8 cellular contexts compared by ENCODE assay signal in genomic region chr12:111407371-111408115, GRCh38. TPM values are rescaled to one million over a fixed set of nuclear protein-coding genes. Genes with fewer than 3 reads are reported as not detected.
A peak's percentile ranks its signal among the peaks of the same experiment; 100 is the strongest.
DNase-seq lines count a peak whose midpoint lies in the region; ATAC-seq and TF ChIP-seq lines count a peak whose summit lies in the region.

No MANE protein-coding gene starts in this region.

- no peaks in the 10 kb centered on the region for H3K9me3 Mint-ChIP-seq in Caco-2 (ENCODE audit: unreplicated experiment)

- H3K9me2 ChIP-seq in PC-3 (replicated peaks; ENCODE audit: low read length): no peaks in the 10 kb centered on the region

- H3K36me3 ChIP-seq in Caco-2 (ENCODE audit: control insufficient read depth, insufficient read depth, low read length): no peaks in the 10 kb centered on the region
- no peaks in the 10 kb centered on the region for H3K36me3 ChIP-seq in PC-3 (ENCODE audit: low read depth, low read length)
- H3K36me3 ChIP-seq in neuronal stem cell (replicated peaks in 1 of 2; ENCODE audit: control insufficient read depth in 2 of 2, insufficient read depth in 2 of 2, low read length in 2 of 2): no peaks in the 10 kb centered on the region

- H3F3A ChIP-seq in PC-3 (ENCODE audit: low read length, unreplicated experiment): no peaks in the 10 kb centered on the region

- H3K27me3 ChIP-seq in Caco-2 (replicated peaks; ENCODE audit: control insufficient read depth, insufficient read depth, low read length): no peaks in the 10 kb centered on the region
- no peaks in the 10 kb centered on the region for H3K27me3 ChIP-seq in PC-3 (ENCODE audit: low read length)
- peaks cover 0 to 9% (median 0%) of the 10 kb centered on the region in 3 experiments for H3K27me3 ChIP-seq in neuronal stem cell (ENCODE audit: control insufficient read depth in 3 of 3, insufficient read depth in 3 of 3, low read depth in 1 of 3, low read length in 3 of 3)

- H3K4me3 Mint-ChIP-seq in Caco-2 (ENCODE audit: unreplicated experiment): peak overlapping the region; percentile 80

- peak overlapping the region; percentile 98 for H3K4me2 ChIP-seq in PC-3 (ENCODE audit: low read length)
- H3K4me2 ChIP-seq in neuronal stem cell (ENCODE audit: insufficient read depth, low read length, poor library complexity, severe bottlenecking): no peak overlapping the region

- intact Hi-C loops in Caco-2 (cut with micrococcal nuclease; ENCODE audit: unreplicated experiment) (no loop called here), PC-3 (cut with micrococcal nuclease) (no loop called here)

- peak overlapping the region; percentile 29 for H3K23ac ChIP-seq in neuronal stem cell (ENCODE audit: low read depth, low read length, poor library complexity)

- no peaks in the 10 kb centered on the region for H3K27me3 Mint-ChIP-seq in Caco-2 (ENCODE audit: insufficient read depth, unreplicated experiment)

- H3K36me3 Mint-ChIP-seq in Caco-2 (ENCODE audit: insufficient read depth, unreplicated experiment): peaks cover 22% of the 10 kb centered on the region

- BruUV-seq in Caco-2 (replicated peaks; lab: Mats Ljungman, UMichigan): no TSS peak
- no TSS peak for BruUV-seq in PC-3 (replicated peaks; lab: Mats Ljungman, UMichigan)

- CTCF ChIA-PET in Caco-2 (lab: Charles Lee): interaction anchor here (0.6 kb wide), 1 partner anchor 20 kb away, joined by 4 read pairs; no protein-coding TSS in a partner anchor
- CTCF ChIA-PET in PC-3 (lab: Charles Lee): no interaction called here

- H3K9ac ChIP-seq in PC-3 (ENCODE audit: low read length): no peak overlapping the region; the same call in 1 of the 2 replicates
- peak overlapping the region; percentile 2 for H3K9ac ChIP-seq in neuronal stem cell (ENCODE audit: low read depth, low read length, poor library complexity)

- H3K79me1 ChIP-seq in neuronal stem cell (ENCODE audit: low read depth, low read length): peaks cover 4% of the 10 kb centered on the region

- no peak overlapping the region for H4K91ac ChIP-seq in neuronal stem cell (ENCODE audit: low read depth, low read length, poor library complexity)

- H2BK120ac ChIP-seq in neuronal stem cell (ENCODE audit: low read depth, low read length): no peak overlapping the region

- peaks cover 40% of the 10 kb centered on the region for H3K79me2 ChIP-seq in PC-3 (ENCODE audit: low read length)

- peak overlapping the region; percentile 93 for H2BK15ac ChIP-seq in neuronal stem cell (ENCODE audit: low read length)

- H4K8ac ChIP-seq in neuronal stem cell (ENCODE audit: low read depth, low read length): no peak overlapping the region

- peaks cover 14% of the 10 kb centered on the region for H3K4me1 ChIP-seq in Caco-2
- peaks cover 10% of the 10 kb centered on the region; the same call in 1 of the 2 replicates for H3K4me1 ChIP-seq in PC-3 (ENCODE audit: insufficient read depth, low read length)
- peaks cover 30 to 42% of the 10 kb centered on the region in 2 donors for H3K4me1 ChIP-seq in neuronal stem cell (ENCODE audit: control insufficient read depth in 2 of 2, insufficient read depth in 1 of 2, low read depth in 1 of 2, low read length in 2 of 2)

- H2AFZ ChIP-seq in PC-3 (ENCODE audit: low read length) (no peak overlapping the region), neuronal stem cell (ENCODE audit: low read length) (peak overlapping the region; percentile 93)

- H3K9me3 ChIP-seq in Caco-2 (no peaks in the 10 kb centered on the region), PC-3 (ENCODE audit: low read length) (no peaks in the 10 kb centered on the region), neuronal stem cell (replicated peaks in 1 of 2; ENCODE audit: control insufficient read depth in 2 of 2, insufficient read depth in 1 of 2, low read depth in 1 of 2, low read length in 2 of 2) (no peaks in the 10 kb centered on the region)

- peak overlapping the region; percentile 80 for H2AK5ac ChIP-seq in neuronal stem cell (ENCODE audit: low read depth, low read length)

- peaks cover 11% of the 10 kb centered on the region for H3K4me1 Mint-ChIP-seq in Caco-2 (ENCODE audit: low read depth, unreplicated experiment)

- ATAC-seq in PC-3 (no peak), GM18868 (IDR thresholded peaks at IDR 0.05; ENCODE audit: unreplicated experiment) (no peak)

- H3K27ac ChIP-seq in PC-3 (ENCODE audit: low read length): no peak overlapping the region
- H3K27ac ChIP-seq in neuronal stem cell (replicated peaks; ENCODE audit: low read length): peak overlapping the region; percentile 13

- H3K18ac ChIP-seq in neuronal stem cell (ENCODE audit: low read length): peak overlapping the region; percentile 86

- H3K27ac Mint-ChIP-seq in Caco-2 (ENCODE audit: unreplicated experiment): no peak overlapping the region

- H3K4ac ChIP-seq in neuronal stem cell (ENCODE audit: low read length): no peak overlapping the region

- H3K4me3 ChIP-seq in Caco-2 (ENCODE audit: low read depth, low read length) (no peak overlapping the region), PC-3 (ENCODE audit: low read length) (peak overlapping the region; percentile 91), epithelial cell of proximal tubule (ENCODE audit: low read depth, low read length) (peak overlapping the region; percentile 86), neuronal stem cell (ENCODE audit: low read length in 2 of 2) (peak overlapping the region in 1 of 2 donors; percentile 65)

- no peaks in the 10 kb centered on the region for H4K20me1 ChIP-seq in PC-3 (ENCODE audit: low read length)

- H2BK5ac ChIP-seq in neuronal stem cell (ENCODE audit: low read length): no peak overlapping the region

- no peak overlapping the region for H2BK12ac ChIP-seq in neuronal stem cell (ENCODE audit: low read length)

- no peak for TF ChIP-seq CTCF in Caco-2 (IDR thresholded peaks at IDR 0.05; ENCODE audit: insufficient read depth in 1 of 2, low read depth in 1 of 2, low read length in 1 of 2, severe bottlenecking in 1 of 2, unreplicated experiment in 1 of 2)
- TF ChIP-seq CTCF in PC-3 (conservative IDR thresholded peaks at IDR 0.05; ENCODE audit: low read depth, low read length): no peak
- no peak for TF ChIP-seq CTCF in epithelial cell of proximal tubule (conservative IDR thresholded peaks at IDR 0.05; ENCODE audit: low read depth, low read length)

- H3K14ac ChIP-seq in neuronal stem cell (ENCODE audit: low read length): no peak overlapping the region

- DNase-seq in Caco-2 (no peak), PC-3 (no peak), epithelial cell of proximal tubule (ENCODE audit: low read depth) (no peak), neuronal stem cell (ENCODE audit: low spot score) (no peak), NOMO-1 treated with DMSO at 0.1 percent for 48 hours (lab: John Stamatoyannopoulos, UW; ENCODE audit: unreplicated experiment) (no peak), NCI-H2107 treated with DMSO at 0.1 percent for 48 hours (lab: John Stamatoyannopoulos, UW; ENCODE audit: unreplicated experiment) (no peak)
- no peak for DNase-seq in stimulated activated CD4-positive, alpha-beta T cell treated with anti-CD3 and anti-CD28 coated beads, Interleukin-4, amount 100 ng/mL, for 1 hour

- WGBS in neuronal stem cell (ENCODE audit: extremely low coverage in 2 of 2, insufficient read length in 2 of 2, insufficient replicate concordance in 1 of 2), 2 donors: no CpG with 5 or more reads among the region's 11 CpGs

- POLR2A ChIA-PET in Caco-2 (lab: Charles Lee): no interaction called here
- POLR2A ChIA-PET in PC-3 (lab: Charles Lee; ENCODE audit: unreplicated experiment): no interaction called here

RNA-seq across cellular contexts. Expression of gene SH2B3, which starts 1.8 kb away (rescaled TPM):
- 15.6 and 16.1 TPM in 2 replicates for total RNA-seq in Caco-2 (2022)
- total RNA-seq in PC-3 (2014; rRNA removed): 12.9 and 34.6 TPM in 2 replicates
- 34.0 and 59.6 TPM in 2 replicates for total RNA-seq in epithelial cell of proximal tubule
- polyA plus RNA-seq in neuronal stem cell (2013, experiment 1 of 2): 6.5 TPM
- polyA plus RNA-seq in neuronal stem cell (2013, experiment 2 of 2): 6.3 TPM

RNA-seq across cellular contexts. Expression of gene PHETA1, which starts 38.6 kb away (rescaled TPM):
- total RNA-seq in Caco-2 (2022) (14.9 and 17.2 TPM in 2 replicates), PC-3 (2014; rRNA removed) (18.6 and 22.8 TPM in 2 replicates), epithelial cell of proximal tubule (21.2 and 28.7 TPM in 2 replicates)
- 10.7 TPM for polyA plus RNA-seq in neuronal stem cell (2013, experiment 1 of 2)
- polyA plus RNA-seq in neuronal stem cell (2013, experiment 2 of 2): 11.2 TPM
